Comparison of ENCODE assay signal across 1 cellular context in the genomic region with DNA sequence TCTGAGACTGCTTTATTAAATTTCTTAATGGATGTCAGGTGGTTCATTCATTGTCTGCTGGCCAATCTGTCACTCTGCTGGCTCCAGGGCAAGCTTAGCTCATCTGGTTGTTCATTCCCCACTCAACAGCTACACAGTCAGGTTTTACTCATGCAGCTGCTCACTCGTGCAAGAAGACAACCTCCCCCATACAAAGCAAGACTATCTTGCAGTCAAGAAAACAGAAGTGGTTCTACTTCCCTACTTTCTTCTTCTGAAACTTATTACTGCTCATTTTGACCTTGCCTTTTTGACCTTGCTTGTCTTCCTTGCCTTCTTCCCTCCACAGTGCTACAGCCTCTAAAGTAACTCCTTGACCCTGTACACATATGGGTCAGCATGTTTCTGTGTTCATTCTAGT.
TF ChIP-seq lines count a peak whose summit lies in the region.

No MANE protein-coding gene starts in this region.

TF ChIP-seq in WTC11, 78 proteins besides CTCF, POLR2A, EP300 and RAD21 (continued from another document):
- TF ChIP-seq, protein P1, sequence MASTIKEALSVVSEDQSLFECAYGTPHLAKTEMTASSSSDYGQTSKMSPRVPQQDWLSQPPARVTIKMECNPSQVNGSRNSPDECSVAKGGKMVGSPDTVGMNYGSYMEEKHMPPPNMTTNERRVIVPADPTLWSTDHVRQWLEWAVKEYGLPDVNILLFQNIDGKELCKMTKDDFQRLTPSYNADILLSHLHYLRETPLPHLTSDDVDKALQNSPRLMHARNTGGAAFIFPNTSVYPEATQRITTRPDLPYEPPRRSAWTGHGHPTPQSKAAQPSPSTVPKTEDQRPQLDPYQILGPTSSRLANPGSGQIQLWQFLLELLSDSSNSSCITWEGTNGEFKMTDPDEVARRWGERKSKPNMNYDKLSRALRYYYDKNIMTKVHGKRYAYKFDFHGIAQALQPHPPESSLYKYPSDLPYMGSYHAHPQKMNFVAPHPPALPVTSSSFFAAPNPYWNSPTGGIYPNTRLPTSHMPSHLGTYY (CRISPR knock-in tag; IDR thresholded peaks at IDR 0.05) = no peak
- TF ChIP-seq, protein P2, sequence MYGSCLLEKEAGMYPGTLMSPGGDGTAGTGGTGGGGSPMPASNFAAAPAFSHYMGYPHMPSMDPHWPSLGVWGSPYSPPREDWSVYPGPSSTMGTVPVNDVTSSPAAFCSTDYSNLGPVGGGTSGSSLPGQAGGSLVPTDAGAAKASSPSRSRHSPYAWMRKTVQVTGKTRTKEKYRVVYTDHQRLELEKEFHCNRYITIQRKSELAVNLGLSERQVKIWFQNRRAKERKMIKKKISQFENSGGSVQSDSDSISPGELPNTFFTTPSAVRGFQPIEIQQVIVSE (CRISPR knock-in tag; IDR thresholded peaks at IDR 0.05; ENCODE audit: borderline replicate concordance) = no peak
